Comparison of ENCODE assay signal across 8 cellular contexts in genomic region chr14:81169267-81169666, GRCh38. TPM values are rescaled to one million over a fixed set of nuclear protein-coding genes. Genes with fewer than 3 reads are reported as not detected.
A peak's percentile ranks its signal among the peaks of the same experiment; 100 is the strongest.
DNase-seq lines count a peak whose midpoint lies in the region; ATAC-seq, FAIRE-seq and TF ChIP-seq lines count a peak whose summit lies in the region.

No MANE protein-coding gene starts in this region.

- in situ Hi-C loops in HepG2 (cut with HindIII; ENCODE audit: extremely low pct_ligation_motif_present, low pct_unique_long_range_greater_than_20kb) = loop anchor here (5.0 kb wide), 1 partner anchor 172 kb away; no protein-coding TSS in a partner anchor

- intact Hi-C loops in HepG2 (cut with micrococcal nuclease; ENCODE audit: unreplicated experiment) = no loop called here
- intact Hi-C loops in sciatic nerve (cut with DNase I) = no loop called here

- POLR2A ChIA-PET in HepG2 (lab: Yijun Ruan, JAX) = interaction anchor here (1.0 to 1.7 kb wide), 6 partner anchors 8 to 182 kb away, joined by 3 to 20 read pairs (median 6); partner anchors contain the start of gene GTF2A1

- H3K4me1 ChIP-seq in adipocyte (ENCODE audit: control insufficient read depth, insufficient read depth, low read length) (peaks cover 36% of the 10 kb centered on the region), HepG2 (ENCODE audit: insufficient read depth, low read length) (peaks cover 39% of the 10 kb centered on the region)

- H3K27ac Mint-ChIP-seq in T-helper 2 cell treated with Interferon-gamma antibody and Interleukin-4, amounts not matched to agents 5 μg/mL and 100 μg/mL, for 36 hours = peak overlapping the region; percentile 96

- BruUV-seq in HepG2 (replicated peaks; lab: Mats Ljungman, UMichigan) = no TSS peak

- no peak for TF ChIP-seq POLR2A in HepG2 (IDR thresholded peaks at IDR 0.05; ENCODE audit: insufficient read depth in 1 of 2, low read depth in 2 of 2, low read length in 2 of 2)

- peak overlapping the region; percentile 87 for H3K4me3 Mint-ChIP-seq in T-helper 2 cell treated with Interferon-gamma antibody and Interleukin-4, amounts not matched to agents 5 μg/mL and 100 μg/mL, for 36 hours

- ATAC-seq in HepG2 (no peak), sciatic nerve (no peak)

- no peak for FAIRE-seq in HepG2 (lab: Jason Lieb, UNC)

- CTCF ChIA-PET in HepG2 (lab: Yijun Ruan, JAX; ENCODE audit: low intra/inter-chr PET ratio, low total read pairs) = no interaction called here

- H3K9me3 Mint-ChIP-seq in T-helper 2 cell treated with Interferon-gamma antibody and Interleukin-4, amounts not matched to agents 5 μg/mL and 100 μg/mL, for 36 hours = no peaks in the 10 kb centered on the region

- H3K4me2 ChIP-seq in HepG2 (ENCODE audit: low read depth, low read length) = peak overlapping the region; percentile 83

- no peak overlapping the region for H2AFZ ChIP-seq in HepG2 (ENCODE audit: low read length)

- peak overlapping the region; percentile 88 for H3K9ac ChIP-seq in adipocyte (ENCODE audit: low read length)
- peak overlapping the region; percentile 84; the same call in 1 of the 2 replicates for H3K9ac ChIP-seq in HepG2 (ENCODE audit: insufficient read depth, low read depth, low read length)

- TF ChIP-seq EP300 in HepG2 (IDR thresholded peaks at IDR 0.05; ENCODE audit: low read depth in 2 of 2, low read length in 2 of 2) (no peak), HepG2 (CRISPR knock-in tag; IDR thresholded peaks at IDR 0.05; ENCODE audit: borderline replicate concordance) (no peak)

- peaks cover 46% of the 10 kb centered on the region for H3K4me1 Mint-ChIP-seq in T-helper 2 cell treated with Interferon-gamma antibody and Interleukin-4, amounts not matched to agents 5 μg/mL and 100 μg/mL, for 36 hours (ENCODE audit: low read depth)

- H3K27me3 Mint-ChIP-seq in T-helper 2 cell treated with Interferon-gamma antibody and Interleukin-4, amounts not matched to agents 5 μg/mL and 100 μg/mL, for 36 hours (ENCODE audit: low read depth) = no peaks in the 10 kb centered on the region

- H3K4me3 ChIP-seq in adipocyte (ENCODE audit: low read length) = peak overlapping the region; percentile 86
- peak overlapping the region; percentile 68 to 87 (median 80) for H3K4me3 ChIP-seq in HepG2 (replicated peaks in 1 of 3; ENCODE audit: insufficient read depth in 1 of 3, low read depth in 2 of 3, low read length in 3 of 3)

- no peaks in the 10 kb centered on the region for H4K20me1 ChIP-seq in HepG2 (ENCODE audit: insufficient read depth, low read length)

- TF ChIP-seq CTCF in HepG2 (CRISPR knock-in tag; IDR thresholded peaks at IDR 0.05) = no peak

- TF ChIP-seq RAD21 in HepG2 (CRISPR knock-in tag; IDR thresholded peaks at IDR 0.05) = no peak

- DNase-seq in T-helper 2 cell treated with Interferon-gamma antibody and Interleukin-4, amounts not matched to agents 5 μg/mL and 100 μg/mL, for 36 hours (ENCODE audit: low spot score) = no peak
- no peak for DNase-seq in T-helper 2 cell
- no peak for DNase-seq in adipocyte (ENCODE audit: low read depth)
- DNase-seq in HepG2 (ENCODE audit: low spot score) = no peak
- DNase-seq in substantia nigra (lab: John Stamatoyannopoulos, UW) = no peak
- no peak for DNase-seq in GF-D8 (lab: John Stamatoyannopoulos, UW)
- no peak for DNase-seq in NCI-H1417 treated with DMSO at 0.1 percent for 48 hours (lab: John Stamatoyannopoulos, UW)
- no peak for DNase-seq in sciatic nerve (ENCODE audit: low spot score)

- 77% methylated on average over 4 of the region's 4 CpGs for WGBS in HepG2 (ENCODE audit: low lambda C conversion rate)

- H3K9me3 ChIP-seq in adipocyte (ENCODE audit: control insufficient read depth, low read length) = no peaks in the 10 kb centered on the region
- H3K9me3 ChIP-seq in HepG2 (ENCODE audit: low read length) = no peaks in the 10 kb centered on the region

- no peaks in the 10 kb centered on the region for H3K36me3 Mint-ChIP-seq in T-helper 2 cell treated with Interferon-gamma antibody and Interleukin-4, amounts not matched to agents 5 μg/mL and 100 μg/mL, for 36 hours (ENCODE audit: low read depth)

- H3K36me3 ChIP-seq in adipocyte (ENCODE audit: control insufficient read depth, insufficient read depth, low read length, severe bottlenecking) = no peaks in the 10 kb centered on the region
- no peaks in the 10 kb centered on the region for H3K36me3 ChIP-seq in HepG2 (replicated peaks in 1 of 2; ENCODE audit: control insufficient read depth in 1 of 2, insufficient read depth in 2 of 2, low read length in 2 of 2)

- no peaks in the 10 kb centered on the region for H3K79me2 ChIP-seq in HepG2 (ENCODE audit: insufficient read depth, low read length)

- H3K27ac ChIP-seq in HepG2 (ENCODE audit: extremely low read length, insufficient read depth, low read length) (peak overlapping the region; percentile 91), substantia nigra (ENCODE audit: low read depth, low read length, poor library complexity, severe bottlenecking) (peak overlapping the region; percentile 97)

- H3K27me3 ChIP-seq in adipocyte (replicated peaks; ENCODE audit: control insufficient read depth, insufficient read depth, low read length) = no peaks in the 10 kb centered on the region
- no peaks in the 10 kb centered on the region for H3K27me3 ChIP-seq in HepG2 (ENCODE audit: control insufficient read depth in 1 of 2, insufficient read depth in 2 of 2, low read length in 2 of 2)

TF ChIP-seq in HepG2, 621 proteins besides CTCF, POLR2A, EP300 and RAD21:
- TF ChIP-seq CHD4 (IDR thresholded peaks at IDR 0.05; ENCODE audit: borderline replicate concordance, low read length) = peak; percentile 77; the same call in 1 of the 2 replicates
- TF ChIP-seq NFATC3 (CRISPR knock-in tag; IDR thresholded peaks at IDR 0.05) = no peak
- peak; percentile 92 for TF ChIP-seq ZNF629 (CRISPR knock-in tag; conservative IDR thresholded peaks at IDR 0.05)
- TF ChIP-seq ELF4 (CRISPR knock-in tag; IDR thresholded peaks at IDR 0.05; ENCODE audit: borderline replicate concordance) = 0 out of 2 replicates have a peak, but pooled peaks have one; percentile 44
- no peak for TF ChIP-seq NFE2L1 (CRISPR knock-in tag; IDR thresholded peaks at IDR 0.05; ENCODE audit: borderline replicate concordance)
- TF ChIP-seq RCOR2 (CRISPR knock-in tag; IDR thresholded peaks at IDR 0.05) = 0 out of 2 replicates have a peak, but pooled peaks have one; percentile 34
- no peak for TF ChIP-seq ZBTB46 (CRISPR knock-in tag; IDR thresholded peaks at IDR 0.05; ENCODE audit: borderline replicate concordance)

RNA-seq across cellular contexts. Expression of gene GTF2A1, which starts 51.5 kb away (rescaled TPM):
- 17.5 and 30.1 TPM in 2 replicates for total RNA-seq in HepG2 (2016; rRNA removed; fragmentation: Illumina TruSeq; extraction: Trizol)
- total RNA-seq in HepG2 (2016; cell fraction: cytosol; rRNA removed; fragmentation: Illumina TruSeq; extraction: Trizol; ENCODE audit: low read depth) = 2.8 and 4.5 TPM in 2 replicates
- total RNA-seq in HepG2 (2016; cell fraction: insoluble cytoplasmic fraction; rRNA removed; fragmentation: Illumina TruSeq; extraction: Trizol) = 17.5 and 28.0 TPM in 2 replicates
- 4.8 and 6.0 TPM in 2 replicates for total RNA-seq in HepG2 (2016; cell fraction: membrane; rRNA removed; fragmentation: Illumina TruSeq; extraction: Trizol)
- 11.5 and 16.8 TPM in 2 replicates for total RNA-seq in HepG2 (2016; cell fraction: nucleus; rRNA removed; fragmentation: Illumina TruSeq; extraction: Trizol)
- 14.9 and 18.5 TPM in 2 replicates for polyA plus RNA-seq in HepG2 (2011; rRNA removed)
- polyA plus RNA-seq in HepG2 (2011; cell fraction: cytosol; rRNA removed) = 8.4 and 8.7 TPM in 2 replicates
- 6.8 and 7.7 TPM in 2 replicates for polyA plus RNA-seq in HepG2 (2011; cell fraction: nucleus; rRNA removed)
- 6.4 and 11.0 TPM in 2 replicates for polyA plus RNA-seq in HepG2 (2012)
- 0.42 and 0.45 TPM in 2 replicates for polyA plus RNA-seq in HepG2 (2016; cell fraction: cytosol; fragmentation: Illumina TruSeq; extraction: Trizol; ENCODE audit: low read depth)
- 18.4 and 18.8 TPM in 2 replicates for polyA plus RNA-seq in HepG2 (2016; cell fraction: insoluble cytoplasmic fraction; fragmentation: Illumina TruSeq; extraction: Trizol; ENCODE audit: low read depth)
- 2.0 TPM in 2 replicates for polyA plus RNA-seq in HepG2 (2016; cell fraction: membrane; fragmentation: Illumina TruSeq; extraction: Trizol; ENCODE audit: low read depth)
- polyA plus RNA-seq in HepG2 (2016; cell fraction: nucleus; fragmentation: Illumina TruSeq; extraction: Trizol; ENCODE audit: insufficient read depth, low read depth) = 11.5 and 12.3 TPM in 2 replicates
- 38.1 and 59.7 TPM in 2 replicates for polyA minus RNA-seq in HepG2 (2011; rRNA and poly(A)+ RNA removed; ENCODE audit: low replicate concordance)
- 19.6 and 19.7 TPM in 2 replicates for polyA minus RNA-seq in HepG2 (2011; cell fraction: cytosol; rRNA and poly(A)+ RNA removed)
- polyA minus RNA-seq in HepG2 (2011; cell fraction: nucleus; rRNA and poly(A)+ RNA removed) = 12.9 and 16.3 TPM in 2 replicates
- total RNA-seq in sciatic nerve = 34.0 TPM
